In genomic region chr10:70931168-70931805, GRCh38 we compare ENCODE assay signal across 14 cellular contexts. TPM values are rescaled to one million over a fixed set of nuclear protein-coding genes. Genes with fewer than 3 reads are reported as not detected.
DNase-seq lines count a peak whose midpoint lies in the region; ATAC-seq, FAIRE-seq and TF ChIP-seq lines count a peak whose summit lies in the region.
"Had no signal": no experiment of that assay in that cellular context is flagged by ENCODE, and none has a peak within 500 bp of the region (broad histone marks: within the 10 kb centered on the region; RNA-seq: fewer than 3 reads in every experiment).

No MANE protein-coding gene starts in this region.

- H3K27ac ChIP-seq in K562 (ENCODE audit: extremely low read depth, low read depth, low read length) (no peak overlapping the region), mesendoderm (ENCODE audit: low read depth, low read length) (no peak overlapping the region)

- CTCF ChIA-PET in K562 (lab: Yijun Ruan, JAX; ENCODE audit: low intra/inter-chr PET ratio), result interaction anchor here (0.6 kb wide), 2 partner anchors 281 to 354 kb away, joined by 3 read pairs; partner anchors contain the start of gene UNC5B

- H3K9me1 ChIP-seq in K562 (ENCODE audit: control insufficient read depth, insufficient read depth, low read length), result no peaks in the 10 kb centered on the region

- no peak overlapping the region for H3K23ac ChIP-seq in mesendoderm (ENCODE audit: low read length)

- H4K5ac ChIP-seq in mesendoderm (ENCODE audit: low read length), result no peak overlapping the region

- no peak overlapping the region for H3K4me3 ChIP-seq in K562
- no peak overlapping the region for H3K4me3 ChIP-seq in mesendoderm (ENCODE audit: low read length)

- H4K8ac ChIP-seq in mesendoderm (ENCODE audit: low read depth, low read length), result no peak overlapping the region

- H3K56ac ChIP-seq in mesendoderm (ENCODE audit: low read length), result no peak overlapping the region

- H2BK120ac ChIP-seq in mesendoderm (ENCODE audit: low read depth, low read length), result no peak overlapping the region

- no peaks in the 10 kb centered on the region for H3K79me1 ChIP-seq in mesendoderm (ENCODE audit: low read length)

- in situ Hi-C loops in K562 (cut with MboI), result no loop called here

- H3K36me3 Mint-ChIP-seq in endothelial cell (ENCODE audit: low read depth, unreplicated experiment), result no peaks in the 10 kb centered on the region

- FAIRE-seq in K562 (lab: Jason Lieb, UNC), result peak; percentile 48
- FAIRE-seq: G401.6 had no signal

- no peaks in the 10 kb centered on the region for H3K9me3 Mint-ChIP-seq in endothelial cell (ENCODE audit: unreplicated experiment)
- H3K9me3 Mint-ChIP-seq: T-helper 1 cell treated with Interleukin-12 subunit alpha and Interleukin-12 subunit beta and Interleukin-4 antibody, amounts not matched to agents 30 μg/mL and 1 μg/mL, for 36 hours had no signal

- intact Hi-C loops in K562 (cut with micrococcal nuclease), result no loop called here

- H3K27ac Mint-ChIP-seq in endothelial cell (ENCODE audit: unreplicated experiment), result no peak overlapping the region
- H3K27ac Mint-ChIP-seq: T-helper 1 cell treated with Interleukin-12 subunit alpha and Interleukin-12 subunit beta and Interleukin-4 antibody, amounts not matched to agents 30 μg/mL and 1 μg/mL, for 36 hours had no signal

- H2AK5ac ChIP-seq in mesendoderm (ENCODE audit: low read length), result no peak overlapping the region

- H3K18ac ChIP-seq in mesendoderm (ENCODE audit: low read length), result no peak overlapping the region

- H3K4me3 Mint-ChIP-seq in endothelial cell (ENCODE audit: unreplicated experiment), result no peak overlapping the region
- H3K4me3 Mint-ChIP-seq: T-helper 1 cell treated with Interleukin-12 subunit alpha and Interleukin-12 subunit beta and Interleukin-4 antibody, amounts not matched to agents 30 μg/mL and 1 μg/mL, for 36 hours had no signal

- TF ChIP-seq EP300 in K562 (IDR thresholded peaks at IDR 0.05; ENCODE audit: low read length), result no peak

- H3K4ac ChIP-seq in mesendoderm (ENCODE audit: low read depth, low read length), result no peak overlapping the region

- H3K79me2 ChIP-seq in K562 (ENCODE audit: control insufficient read depth, insufficient read depth, low read length), result no peaks in the 10 kb centered on the region
- no peaks in the 10 kb centered on the region for H3K79me2 ChIP-seq in mesendoderm (ENCODE audit: control insufficient read depth, insufficient read depth, low read length)

- no peak overlapping the region for H2AFZ ChIP-seq in K562 (ENCODE audit: low read depth, low read length)

- H3K36me3 ChIP-seq in K562 (ENCODE audit: control insufficient read depth, insufficient read depth, low read length), result no peaks in the 10 kb centered on the region
- no peaks in the 10 kb centered on the region for H3K36me3 ChIP-seq in mesendoderm (ENCODE audit: control insufficient read depth, insufficient read depth, low read length)

- H3K4me1 ChIP-seq in K562 (replicated peaks in 1 of 2; ENCODE audit: control insufficient read depth in 2 of 2, insufficient read depth in 2 of 2, low read length in 2 of 2) (peaks cover 0 to 2% of the 10 kb centered on the region in 2 experiments; a peak in 1 of 5 replicates), mesendoderm (ENCODE audit: control insufficient read depth, low read depth, low read length) (no peaks in the 10 kb centered on the region)

- ATAC-seq in K562, result peak; percentile 41; the same call in 2 of the 3 replicates
- no peak for ATAC-seq in GM21529 (IDR thresholded peaks at IDR 0.05; ENCODE audit: unreplicated experiment)
- no peak for ATAC-seq in HG02678 (IDR thresholded peaks at IDR 0.05; ENCODE audit: unreplicated experiment)

- peak in 1 of 3 experiments; percentile 11; a peak in 1 of 6 replicates for TF ChIP-seq CTCF in K562 (IDR thresholded peaks at IDR 0.05 in 2 of 3, conservative IDR thresholded peaks at IDR 0.05 in 1 of 3; ENCODE audit: insufficient read depth in 2 of 3, low read depth in 1 of 3, low read length in 3 of 3)
- TF ChIP-seq CTCF in endothelial cell (IDR thresholded peaks at IDR 0.05; ENCODE audit: unreplicated experiment), result no peak

- H3K4me2 ChIP-seq in K562 (ENCODE audit: insufficient read depth, low read length) (no peak overlapping the region), mesendoderm (ENCODE audit: low read length) (no peak overlapping the region)

- no peak overlapping the region for H2BK5ac ChIP-seq in mesendoderm (ENCODE audit: low read length)

- DNase-seq in Daoy (ENCODE audit: low read depth) (peak; percentile 75), M059J (ENCODE audit: low read depth) (peak; percentile 81), K562 (ENCODE audit: extremely low read depth in 1 of 4, low spot score in 3 of 4) (no peak), mesendoderm (peak; percentile 5), endothelial cell (ENCODE audit: low spot score) (no peak), superior temporal gyrus (ENCODE audit: extremely low spot score) (no peak)
- DNase-seq: activated effector memory CD4-positive, alpha-beta T cell treated with anti-CD3 and anti-CD28 coated beads, Interleukin-2, amount 50 U/mL, for 16 hours; erythroblast; NCI-H2081 treated with DMSO at 0.1 percent for 48 hours; retina had no signal

- BruUV-seq in K562 (replicated peaks; lab: Mats Ljungman, UMichigan), result no TSS peak

- 0 out of 4 replicates have a peak, but pooled peaks of 1 of the 2 experiments have one; percentile 10 for TF ChIP-seq RAD21 in K562 (CRISPR knock-in tag; conservative IDR thresholded peaks at IDR 0.05 in 1 of 2, IDR thresholded peaks at IDR 0.05 in 1 of 2)

- peaks cover 25% of the 10 kb centered on the region; the same call in 1 of the 2 replicates for H4K20me1 ChIP-seq in K562 (replicated peaks; ENCODE audit: control insufficient read depth, insufficient read depth, low read length)

- H3K27me3 ChIP-seq in K562 (ENCODE audit: control insufficient read depth in 2 of 2, insufficient read depth in 2 of 2, low read length in 2 of 2), result peaks cover 41 to 98% of the 10 kb centered on the region in 2 experiments
- no peaks in the 10 kb centered on the region for H3K27me3 ChIP-seq in mesendoderm (ENCODE audit: insufficient read depth, low read length, poor library complexity)

- POLR2A ChIA-PET in K562 (lab: Yijun Ruan, JAX), result interaction anchor here (0.6 to 0.8 kb wide), 3 partner anchors 9 to 10 kb away, joined by 3 to 5 read pairs (median 4); no protein-coding TSS in a partner anchor

- peaks cover 2% of the 10 kb centered on the region for H3K4me1 Mint-ChIP-seq in endothelial cell (ENCODE audit: unreplicated experiment)

- no peak overlapping the region for H2BK15ac ChIP-seq in mesendoderm (replicated peaks; ENCODE audit: low read depth)

- 3% methylated on average over 15 of the region's 15 CpGs for WGBS in K562 (ENCODE audit: insufficient coverage, low coverage, missing lambda C conversion rate)
- no CpG with 5 or more reads among the region's 15 CpGs for WGBS in mesendoderm (ENCODE audit: extremely low coverage, insufficient coverage, low lambda C conversion rate)

- H3K27me3 Mint-ChIP-seq in endothelial cell (ENCODE audit: unreplicated experiment), result peaks cover 9% of the 10 kb centered on the region

- H3K9me3 ChIP-seq in K562 (replicated peaks; ENCODE audit: control insufficient read depth, insufficient read depth, low read depth, low read length), result no peaks in the 10 kb centered on the region

- no peak overlapping the region for H3K9ac ChIP-seq in K562 (ENCODE audit: insufficient read depth in 1 of 2, low read depth in 2 of 2, low read length in 2 of 2)
- no peak overlapping the region for H3K9ac ChIP-seq in mesendoderm (ENCODE audit: low read length)

- TF ChIP-seq POLR2A in K562 (conservative IDR thresholded peaks at IDR 0.05), result no peak

TF ChIP-seq in K562, 482 proteins besides CTCF, POLR2A, EP300 and RAD21 (continues in another document):
- no peak for TF ChIP-seq GMEB1 (CRISPR knock-in tag; IDR thresholded peaks at IDR 0.05)

RNA-seq across cellular contexts. Expression of gene PCBD1, which starts 42.9 kb away (rescaled TPM):
- 26.2 and 31.7 TPM in 2 replicates for total RNA-seq in Daoy (2014; rRNA removed; shearing (Covaris generic))
- total RNA-seq in M059J (2014; rRNA removed; shearing (Covaris generic)), result 34.3 and 36.3 TPM in 2 replicates
- total RNA-seq in K562 (2011; cell fraction: chromatin; rRNA removed; ENCODE audit: low replicate concordance), result 5.8 and 9.9 TPM in 2 replicates
- total RNA-seq in K562 (2011; cell fraction: nucleolus; rRNA removed), result 11.3 and 12.0 TPM in 2 replicates
- 17.2 and 21.7 TPM in 2 replicates for total RNA-seq in K562 (2011; cell fraction: nucleoplasm; rRNA removed)
- 67.0 and 94.5 TPM in 2 replicates for total RNA-seq in K562 (2014; rRNA removed)
- total RNA-seq in K562 (2014; rRNA removed; fragmentation: Illumina TruSeq; extraction: Trizol), result 50.5 and 56.2 TPM in 2 replicates
- 55.0 and 57.0 TPM in 2 replicates for total RNA-seq in K562 (2015; rRNA removed; fragmentation: Illumina TruSeq; extraction: Trizol)
- 62.2 and 68.5 TPM in 2 replicates for total RNA-seq in K562 (2021)
- 55.3 and 70.5 TPM in 2 replicates for polyA plus RNA-seq in K562 (2011; rRNA removed)
- polyA plus RNA-seq in K562 (2011; cell fraction: cytosol; rRNA removed), result 118 and 120 TPM in 2 replicates
- 43.7 and 47.3 TPM in 2 replicates for polyA plus RNA-seq in K562 (2011; cell fraction: nucleus; rRNA removed)
- 89.0 and 106 TPM in 2 replicates for polyA plus RNA-seq in K562 (2012)
- polyA plus RNA-seq in K562 (2014; fragmentation: Illumina TruSeq; extraction: Trizol), result 101 and 109 TPM in 2 replicates
- 10 to 100 TPM; 14.6 to 26.7 TPM for polyA plus RNA-seq in K562 (2014; fragmentation: Nextera tagmentation; extraction: Ambion mirVana)
- 68.3 and 71.2 TPM in 2 replicates for polyA plus RNA-seq in K562 (2014; rRNA removed)
- 26.0 and 30.5 TPM in 2 replicates for polyA minus RNA-seq in K562 (2011; rRNA and poly(A)+ RNA removed)
- polyA minus RNA-seq in K562 (2011; cell fraction: cytosol; rRNA and poly(A)+ RNA removed), result 24.7 and 31.9 TPM in 2 replicates
- 6.7 and 12.2 TPM in 2 replicates for polyA minus RNA-seq in K562 (2011; cell fraction: nucleus; rRNA and poly(A)+ RNA removed)
- 59.5 TPM for polyA plus RNA-seq in mesendoderm (2013, experiment 1 of 2)
- polyA plus RNA-seq in mesendoderm (2013, experiment 2 of 2), result 60.9 TPM
- total RNA-seq in endothelial cell (ENCODE audit: unreplicated experiment), result 23.9 TPM

Comparison
In these comparisons a context has a peak if more than half of its experiments do, and no peak if none do; other contexts are left out.
1. DNase-seq: peak in Daoy (single experiment), M059J (single experiment) and mesendoderm (single experiment); none in K562 (0 of 4), endothelial cell (single experiment) and superior temporal gyrus (single experiment).